8 cellular contexts compared by ENCODE assay signal in the genomic region with DNA sequence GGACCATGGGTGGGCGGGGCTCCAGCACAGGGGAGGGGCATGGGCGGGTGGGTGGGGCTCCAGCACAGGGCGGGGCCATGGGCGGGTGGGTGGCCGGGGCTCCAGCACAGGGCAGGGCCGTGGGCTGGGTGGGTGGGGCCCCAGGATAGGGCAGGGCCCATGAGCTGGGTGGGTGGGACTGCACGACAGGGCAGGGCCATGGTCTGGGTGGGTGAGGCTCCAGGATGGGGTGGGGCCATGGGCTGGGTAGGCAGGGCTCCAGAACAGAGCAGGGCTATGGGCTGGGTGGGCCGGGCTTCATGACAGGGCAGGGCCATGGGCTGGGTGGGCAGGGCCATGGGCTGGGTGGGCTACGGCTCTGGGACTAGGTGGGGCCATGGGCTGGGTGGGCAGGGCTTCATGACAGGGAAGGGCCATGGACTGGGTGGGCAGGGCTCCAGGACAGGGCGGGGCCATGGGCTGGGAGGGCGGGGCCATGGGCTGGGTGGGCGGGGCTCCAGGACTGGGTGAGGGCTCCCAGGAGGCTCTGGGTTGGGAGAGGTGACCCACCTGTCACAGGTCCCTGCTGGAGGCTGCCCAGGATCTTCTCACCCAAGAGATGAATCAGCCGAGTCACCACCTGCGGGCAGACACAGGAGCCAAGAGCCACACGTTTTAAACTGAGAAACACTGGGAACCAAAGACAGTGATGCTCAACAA. TPM values are rescaled to one million over a fixed set of nuclear protein-coding genes. Genes with fewer than 3 reads are reported as not detected.
DNase-seq lines count a peak whose midpoint lies in the region; ATAC-seq and TF ChIP-seq lines count a peak whose summit lies in the region.
"Had no signal": no experiment of that assay in that cellular context is flagged by ENCODE, and none has a peak within 500 bp of the region (broad histone marks: within the 10 kb centered on the region; RNA-seq: fewer than 3 reads in every experiment).

No MANE protein-coding gene starts in this region.

- ATAC-seq in psoas muscle, result peak in 3 of 4 donors; percentile 21 to 52 (median 22)

- H3K27ac ChIP-seq in psoas muscle (no peak overlapping the region), ascending aorta (no peak overlapping the region)

- no peaks in the 10 kb centered on the region for H3K4me1 ChIP-seq in psoas muscle
- no peaks in the 10 kb centered on the region for H3K4me1 ChIP-seq in ascending aorta

- H3K27me3 ChIP-seq in MG63 (no peaks in the 10 kb centered on the region), psoas muscle (ENCODE audit: insufficient read depth in 3 of 3, low read length in 2 of 3) (no peaks in the 10 kb centered on the region), ascending aorta (no peaks in the 10 kb centered on the region)

- H3K27me3 Mint-ChIP-seq in activated T-helper 1 cell treated with anti-CD3 and anti-CD28 coated beads, Interleukin-12 subunit alpha, Interleukin-12 subunit beta, Interleukin-2, Interleukin-4 antibody, amounts not matched to agents 30 ng/mL and 10 ng/mL and 1 ng/mL, durations not matched to agents 14 hours and 24 hours and 36 hours (ENCODE audit: insufficient read depth), result no peaks in the 10 kb centered on the region

- no peaks in the 10 kb centered on the region for H3K36me3 ChIP-seq in MG63
- H3K36me3 ChIP-seq in psoas muscle (ENCODE audit: insufficient read depth in 1 of 2, low read depth in 1 of 2), result peaks cover 0 to 61% of the 10 kb centered on the region in 2 donors
- H3K36me3 ChIP-seq in ascending aorta, result peaks cover 0 to 17% of the 10 kb centered on the region in 2 donors

- H3K4me1 Mint-ChIP-seq in activated T-helper 1 cell treated with anti-CD3 and anti-CD28 coated beads, Interleukin-12 subunit alpha, Interleukin-12 subunit beta, Interleukin-2, Interleukin-4 antibody, amounts not matched to agents 30 ng/mL and 10 ng/mL and 1 ng/mL, durations not matched to agents 14 hours and 24 hours and 36 hours (ENCODE audit: low read depth), result no peaks in the 10 kb centered on the region

- H3K9me3 ChIP-seq in MG63 (no peaks in the 10 kb centered on the region), psoas muscle (no peaks in the 10 kb centered on the region), ascending aorta (no peaks in the 10 kb centered on the region)

- intact Hi-C loops in activated T-helper 1 cell treated with anti-CD3 and anti-CD28 coated beads, Interleukin-12 subunit alpha, Interleukin-12 subunit beta, Interleukin-2, Interleukin-4 antibody, amounts not matched to agents 30 ng/mL and 10 ng/mL and 1 ng/mL, durations not matched to agents 14 hours and 24 hours and 36 hours (cut with micrococcal nuclease), result loop anchor here (1.0 to 2.0 kb wide), 2 partner anchors 32 to 59 kb away; partner anchors contain the start of gene MRPL41
- intact Hi-C loops in psoas muscle (cut with DNase I), result no loop called here
- intact Hi-C loops in ascending aorta (cut with DNase I), result no loop called here

- no peaks in the 10 kb centered on the region for H3K36me3 Mint-ChIP-seq in activated T-helper 1 cell treated with anti-CD3 and anti-CD28 coated beads, Interleukin-12 subunit alpha, Interleukin-12 subunit beta, Interleukin-2, Interleukin-4 antibody, amounts not matched to agents 30 ng/mL and 10 ng/mL and 1 ng/mL, durations not matched to agents 14 hours and 24 hours and 36 hours (ENCODE audit: low read depth)

- TF ChIP-seq CTCF in GM10266 (IDR thresholded peaks at IDR 0.05; ENCODE audit: control insufficient read depth, insufficient read depth, low read depth, missing control alignments), result no peak
- TF ChIP-seq CTCF in psoas muscle (IDR thresholded peaks at IDR 0.05), result no peak
- TF ChIP-seq CTCF in ascending aorta (IDR thresholded peaks at IDR 0.05), result no peak

- H3K27ac Mint-ChIP-seq in activated T-helper 1 cell treated with anti-CD3 and anti-CD28 coated beads, Interleukin-12 subunit alpha, Interleukin-12 subunit beta, Interleukin-2, Interleukin-4 antibody, amounts not matched to agents 30 ng/mL and 10 ng/mL and 1 ng/mL, durations not matched to agents 14 hours and 24 hours and 36 hours, result no peak overlapping the region

- H3K9me3 Mint-ChIP-seq in activated T-helper 1 cell treated with anti-CD3 and anti-CD28 coated beads, Interleukin-12 subunit alpha, Interleukin-12 subunit beta, Interleukin-2, Interleukin-4 antibody, amounts not matched to agents 30 ng/mL and 10 ng/mL and 1 ng/mL, durations not matched to agents 14 hours and 24 hours and 36 hours, result no peaks in the 10 kb centered on the region

- DNase-seq in GM10266 (ENCODE audit: extremely low spot score), result peak; percentile 82
- DNase-seq in MG63, result peak; percentile 55
- DNase-seq in activated T-helper 1 cell treated with anti-CD3 and anti-CD28 coated beads, Interleukin-12 subunit alpha, Interleukin-12 subunit beta, Interleukin-2, Interleukin-4 antibody, amounts not matched to agents 30 ng/mL and 10 ng/mL and 1 ng/mL, durations not matched to agents 14 hours and 24 hours and 36 hours (ENCODE audit: low spot score), result peak; percentile 8
- no peak for DNase-seq in psoas muscle
- no peak for DNase-seq in ascending aorta (ENCODE audit: low spot score in 2 of 2)
- no peak for DNase-seq in T1000 (lab: John Stamatoyannopoulos, UW)
- DNase-seq in SK-N-DZ (ENCODE audit: low spot score), result no peak
- DNase-seq: NCI-H1930 had no signal

- 70 to 86% (median 80%) methylated on average over 11 to 15 of the region's 15 CpGs for WGBS in psoas muscle, 3 donors

- H3K4me3 ChIP-seq in MG63 (no peak overlapping the region), psoas muscle (no peak overlapping the region), ascending aorta (no peak overlapping the region)

- H3K4me3 Mint-ChIP-seq in activated T-helper 1 cell treated with anti-CD3 and anti-CD28 coated beads, Interleukin-12 subunit alpha, Interleukin-12 subunit beta, Interleukin-2, Interleukin-4 antibody, amounts not matched to agents 30 ng/mL and 10 ng/mL and 1 ng/mL, durations not matched to agents 14 hours and 24 hours and 36 hours, result no peak overlapping the region

RNA-seq across cellular contexts. Expression of gene NSMF, which starts 33.5 kb away (rescaled TPM):
- total RNA-seq in MG63 (2014; rRNA removed; shearing (Covaris generic); ENCODE audit: low replicate concordance), result 21.7 and 29.1 TPM in 2 replicates
- total RNA-seq in activated T-helper 1 cell treated with anti-CD3 and anti-CD28 coated beads, Interleukin-12 subunit alpha, Interleukin-12 subunit beta, Interleukin-2, Interleukin-4 antibody, amounts not matched to agents 30 ng/mL and 10 ng/mL and 1 ng/mL, durations not matched to agents 14 hours and 24 hours and 36 hours, result 57.2 and 58.9 TPM in 2 replicates
- total RNA-seq in psoas muscle (10 to 100 TPM in 1 of 4 donors, 1 to 10 TPM in 3; 4.8 to 11.2 (median 6.4) TPM), ascending aorta (231 TPM)
- 10 to 100 TPM in 1 of 3 donors, 1 to 10 TPM in 2; 4.9 to 11.0 (median 5.7) TPM for polyA plus RNA-seq in psoas muscle
- polyA plus RNA-seq in SK-N-DZ (2014; cell fraction: cytosol; rRNA removed), result 70.9 and 72.1 TPM in 2 replicates
- 252 and 303 TPM in 2 replicates for polyA plus RNA-seq in SK-N-DZ (2014; cell fraction: nucleus; rRNA removed)

RNA-seq across cellular contexts. Expression of gene ENTPD8, which starts 51.5 kb away (rescaled TPM):
- total RNA-seq in MG63 (2014; rRNA removed; shearing (Covaris generic); ENCODE audit: low replicate concordance), result not detected in 2 replicates
- not detected in 2 replicates for total RNA-seq in activated T-helper 1 cell treated with anti-CD3 and anti-CD28 coated beads, Interleukin-12 subunit alpha, Interleukin-12 subunit beta, Interleukin-2, Interleukin-4 antibody, amounts not matched to agents 30 ng/mL and 10 ng/mL and 1 ng/mL, durations not matched to agents 14 hours and 24 hours and 36 hours
- not detected for total RNA-seq in psoas muscle
- under 1 TPM in 1 of 3 donors, not detected in 2; 0.01 TPM for polyA plus RNA-seq in psoas muscle
- total RNA-seq in ascending aorta, result not detected
- polyA plus RNA-seq in SK-N-DZ (2014; cell fraction: cytosol; rRNA removed), result 1.6 TPM in 1 of 2 replicates, not detected in the other
- polyA plus RNA-seq in SK-N-DZ (2014; cell fraction: nucleus; rRNA removed), result 0.67 and 0.70 TPM in 2 replicates

RNA-seq across cellular contexts. Expression of gene PNPLA7, which starts 57.6 kb away (rescaled TPM):
- total RNA-seq in MG63 (2014; rRNA removed; shearing (Covaris generic); ENCODE audit: low replicate concordance), result not detected in 2 replicates
- 0.71 and 1.2 TPM in 2 replicates for total RNA-seq in activated T-helper 1 cell treated with anti-CD3 and anti-CD28 coated beads, Interleukin-12 subunit alpha, Interleukin-12 subunit beta, Interleukin-2, Interleukin-4 antibody, amounts not matched to agents 30 ng/mL and 10 ng/mL and 1 ng/mL, durations not matched to agents 14 hours and 24 hours and 36 hours
- total RNA-seq in psoas muscle, result 10 to 100 TPM in 3 of 4 donors, 1 to 10 TPM in 1; 6.9 to 22.3 (median 12.8) TPM
- 1 to 10 TPM; 1.2 to 7.7 (median 3.9) TPM for polyA plus RNA-seq in psoas muscle
- 13.5 TPM for total RNA-seq in ascending aorta
- polyA plus RNA-seq in SK-N-DZ (2014; cell fraction: cytosol; rRNA removed), result 0.49 and 1.2 TPM in 2 replicates
- polyA plus RNA-seq in SK-N-DZ (2014; cell fraction: nucleus; rRNA removed), result 9.1 and 11.6 TPM in 2 replicates

RNA-seq across cellular contexts. Expression of gene MRPL41, which starts 59.1 kb away (rescaled TPM):
- total RNA-seq in MG63 (2014; rRNA removed; shearing (Covaris generic); ENCODE audit: low replicate concordance), result 57.4 and 62.2 TPM in 2 replicates
- 53.8 and 56.0 TPM in 2 replicates for total RNA-seq in activated T-helper 1 cell treated with anti-CD3 and anti-CD28 coated beads, Interleukin-12 subunit alpha, Interleukin-12 subunit beta, Interleukin-2, Interleukin-4 antibody, amounts not matched to agents 30 ng/mL and 10 ng/mL and 1 ng/mL, durations not matched to agents 14 hours and 24 hours and 36 hours
- 100 to 1,000 TPM; 102 to 133 (median 115) TPM for total RNA-seq in psoas muscle
- 100 to 1,000 TPM in 2 of 3 donors, 10 to 100 TPM in 1; 78.0 to 226 (median 205) TPM for polyA plus RNA-seq in psoas muscle
- total RNA-seq in ascending aorta, result 121 TPM
- 28.9 and 35.2 TPM in 2 replicates for polyA plus RNA-seq in SK-N-DZ (2014; cell fraction: cytosol; rRNA removed)
- 25.8 and 41.2 TPM in 2 replicates for polyA plus RNA-seq in SK-N-DZ (2014; cell fraction: nucleus; rRNA removed)

Comparison
In these comparisons a context has a peak if more than half of its experiments do, and no peak if none do; other contexts are left out.
1. DNase-seq: peak in GM10266 (single experiment), MG63 (single experiment) and activated T-helper 1 cell treated with anti-CD3 and anti-CD28 coated beads, Interleukin-12 subunit alpha, Interleukin-12 subunit beta, Interleukin-2, Interleukin-4 antibody, amounts not matched to agents 30 ng/mL and 10 ng/mL and 1 ng/mL, durations not matched to agents 14 hours and 24 hours and 36 hours (single experiment); none in psoas muscle (0 of 2), ascending aorta (0 of 2), T1000 (single experiment) and SK-N-DZ (single experiment).